In genomic region chr17:18499100-18499499, GRCh38 we compare ENCODE assay signal across 5 cellular contexts. TPM values are rescaled to one million over a fixed set of nuclear protein-coding genes. Genes with fewer than 3 reads are reported as not detected.
"Had no signal": no experiment of that assay in that cellular context is flagged by ENCODE, and none has a peak within 500 bp of the region (broad histone marks: within the 10 kb centered on the region; RNA-seq: fewer than 3 reads in every experiment).

No MANE protein-coding gene starts in this region.

RNA-seq across cellular contexts. Expression of gene LGALS9C, which starts 22.5 kb away (rescaled TPM):
- total RNA-seq: HepG2, HT-29, HT1080, IMR-90, K562 had no signal
